In the genomic region with DNA sequence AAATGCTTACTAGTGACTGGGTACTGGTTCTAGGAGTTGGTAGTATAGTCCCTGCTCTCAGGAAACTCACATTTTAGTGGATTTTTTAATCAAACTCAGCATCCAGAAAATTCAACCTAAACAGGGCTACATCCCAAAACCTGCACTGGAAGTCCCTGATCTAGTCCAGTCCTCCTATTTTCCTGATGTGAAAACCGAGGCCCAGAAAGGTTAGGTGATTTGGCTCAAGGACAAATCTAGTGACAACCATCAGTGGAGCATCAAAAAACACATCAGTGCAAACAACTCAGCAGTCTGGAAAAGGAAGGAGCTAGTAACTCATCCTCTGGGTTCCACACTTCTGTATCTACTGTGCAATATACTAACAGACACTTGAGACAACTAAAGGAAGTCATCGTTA, we compare ENCODE assay signal across 12 cellular contexts. TPM values are rescaled to one million over a fixed set of nuclear protein-coding genes. Genes with fewer than 3 reads are reported as not detected.
DNase-seq lines count a peak whose midpoint lies in the region; ATAC-seq and TF ChIP-seq lines count a peak whose summit lies in the region.
"Had no signal": no experiment of that assay in that cellular context is flagged by ENCODE, and none has a peak within 500 bp of the region (broad histone marks: within the 10 kb centered on the region; RNA-seq: fewer than 3 reads in every experiment).

No MANE protein-coding gene starts in this region.

- no peak overlapping the region for H3K14ac ChIP-seq in neuronal stem cell (ENCODE audit: low read length)

- H3K9ac ChIP-seq in neuronal stem cell (ENCODE audit: low read depth, low read length, poor library complexity) = no peak overlapping the region

- H3K4me1 Mint-ChIP-seq in T-helper 2 cell treated with Interferon-gamma antibody and Interleukin-4, amounts not matched to agents 5 μg/mL and 100 μg/mL, for 36 hours (ENCODE audit: low read depth) = peaks cover 60% of the 10 kb centered on the region

- H3K36me3 ChIP-seq in body of pancreas (replicated peaks in 1 of 2; ENCODE audit: insufficient read depth in 1 of 2, low read depth in 2 of 2) = no peaks in the 10 kb centered on the region
- H3K36me3 ChIP-seq in prostate gland = no peaks in the 10 kb centered on the region
- H3K36me3 ChIP-seq in neuronal stem cell (replicated peaks in 1 of 2; ENCODE audit: control insufficient read depth in 2 of 2, insufficient read depth in 2 of 2, low read length in 2 of 2) = no peaks in the 10 kb centered on the region

- no peak overlapping the region for H4K8ac ChIP-seq in neuronal stem cell (ENCODE audit: low read depth, low read length)

- TF ChIP-seq CTCF in body of pancreas (IDR thresholded peaks at IDR 0.05) = no peak
- TF ChIP-seq CTCF in prostate gland (IDR thresholded peaks at IDR 0.05) = no peak

- peak overlapping the region; percentile 30 for H3K4me3 ChIP-seq in Jurkat, Clone E6-1 (ENCODE audit: low read length)
- H3K4me3 ChIP-seq in body of pancreas = no peak overlapping the region
- no peak overlapping the region for H3K4me3 ChIP-seq in prostate gland
- H3K4me3 ChIP-seq in neuronal stem cell (ENCODE audit: low read length in 2 of 2) = no peak overlapping the region
- H3K4me3 ChIP-seq: A549 had no signal

- peaks cover 1% of the 10 kb centered on the region for H3K79me1 ChIP-seq in neuronal stem cell (ENCODE audit: low read depth, low read length)

- DNase-seq in T-helper 2 cell treated with Interferon-gamma antibody and Interleukin-4, amounts not matched to agents 5 μg/mL and 100 μg/mL, for 36 hours (ENCODE audit: low spot score) = no peak
- DNase-seq in T-helper 2 cell = no peak
- DNase-seq in Jurkat, Clone E6-1 (ENCODE audit: low read depth, low spot score) = no peak
- no peak for DNase-seq in body of pancreas
- no peak for DNase-seq in prostate gland (ENCODE audit: low spot score)
- no peak for DNase-seq in foreskin melanocyte
- no peak for DNase-seq in stimulated activated CD4-positive, alpha-beta T cell treated with anti-CD3 and anti-CD28 coated beads, Interleukin-4, amount 100 ng/mL, for 4 hours
- no peak for DNase-seq in neuronal stem cell (ENCODE audit: low spot score)
- DNase-seq: DMS153, GOT3, NCI-H1048 had no signal

- H2BK15ac ChIP-seq in neuronal stem cell (ENCODE audit: low read length) = no peak overlapping the region

- H3K27ac Mint-ChIP-seq in T-helper 2 cell treated with Interferon-gamma antibody and Interleukin-4, amounts not matched to agents 5 μg/mL and 100 μg/mL, for 36 hours = peak overlapping the region; percentile 36

- H2BK12ac ChIP-seq in neuronal stem cell (ENCODE audit: low read length) = no peak overlapping the region

- H3K9me3 ChIP-seq in body of pancreas = no peaks in the 10 kb centered on the region
- no peaks in the 10 kb centered on the region for H3K9me3 ChIP-seq in prostate gland
- no peaks in the 10 kb centered on the region for H3K9me3 ChIP-seq in neuronal stem cell (replicated peaks in 1 of 2; ENCODE audit: control insufficient read depth in 2 of 2, insufficient read depth in 1 of 2, low read depth in 1 of 2, low read length in 2 of 2)
- H3K9me3 ChIP-seq: A549 had no signal

- no peak overlapping the region for H3K4me2 ChIP-seq in neuronal stem cell (ENCODE audit: insufficient read depth, low read length, poor library complexity, severe bottlenecking)
- H3K4me2 ChIP-seq: A549 had no signal

- TF ChIP-seq POLR2A in body of pancreas (IDR thresholded peaks at IDR 0.05) = no peak
- TF ChIP-seq POLR2A in prostate gland (IDR thresholded peaks at IDR 0.05) = no peak

- H3K18ac ChIP-seq in neuronal stem cell (ENCODE audit: low read length) = no peak overlapping the region

- H3K4me1 ChIP-seq in body of pancreas (peaks cover 45% of the 10 kb centered on the region), prostate gland (replicated peaks) (peaks cover 9% of the 10 kb centered on the region), neuronal stem cell (ENCODE audit: control insufficient read depth in 2 of 2, insufficient read depth in 1 of 2, low read depth in 1 of 2, low read length in 2 of 2) (peaks cover 0 to 9% of the 10 kb centered on the region in 2 donors)
- H3K4me1 ChIP-seq: A549 had no signal

- peaks cover 51% of the 10 kb centered on the region for H3K36me3 Mint-ChIP-seq in T-helper 2 cell treated with Interferon-gamma antibody and Interleukin-4, amounts not matched to agents 5 μg/mL and 100 μg/mL, for 36 hours (ENCODE audit: low read depth)

- intact Hi-C loops in body of pancreas (cut with DNase I) (no loop called here), prostate gland (cut with DNase I) (no loop called here)

- 34 to 52% methylated on average over 2 of the region's 2 CpGs for WGBS in body of pancreas, 2 donors
- WGBS in prostate gland = 51% methylated on average over 2 of the region's 2 CpGs
- WGBS in neuronal stem cell (ENCODE audit: extremely low coverage in 2 of 2, insufficient read length in 2 of 2, insufficient replicate concordance in 1 of 2), 2 donors = no CpG with 5 or more reads among the region's 2 CpGs

- H3K27ac ChIP-seq in body of pancreas = peak overlapping the region in 3 of 4 donors; percentile 53 to 75 (median 66)
- peak overlapping the region; percentile 10 to 32 for H3K27ac ChIP-seq in prostate gland
- no peak overlapping the region for H3K27ac ChIP-seq in neuronal stem cell (replicated peaks; ENCODE audit: low read length)
- H3K27ac ChIP-seq: A549 had no signal

- no peak overlapping the region for H3K23ac ChIP-seq in neuronal stem cell (ENCODE audit: low read depth, low read length, poor library complexity)

- H2AK5ac ChIP-seq in neuronal stem cell (ENCODE audit: low read depth, low read length) = no peak overlapping the region

- peaks cover 5% of the 10 kb centered on the region for H3K9me3 Mint-ChIP-seq in T-helper 2 cell treated with Interferon-gamma antibody and Interleukin-4, amounts not matched to agents 5 μg/mL and 100 μg/mL, for 36 hours

- no peak for ATAC-seq in body of pancreas
- ATAC-seq: A549 had no signal

- no peak overlapping the region for H3K4ac ChIP-seq in neuronal stem cell (ENCODE audit: low read length)

- H3K4me3 Mint-ChIP-seq in T-helper 2 cell treated with Interferon-gamma antibody and Interleukin-4, amounts not matched to agents 5 μg/mL and 100 μg/mL, for 36 hours = peak overlapping the region; percentile 29

- H3K27me3 Mint-ChIP-seq in T-helper 2 cell treated with Interferon-gamma antibody and Interleukin-4, amounts not matched to agents 5 μg/mL and 100 μg/mL, for 36 hours (ENCODE audit: low read depth) = no peaks in the 10 kb centered on the region

- H2BK5ac ChIP-seq in neuronal stem cell (ENCODE audit: low read length) = no peak overlapping the region

- H3K27me3 ChIP-seq in body of pancreas (no peaks in the 10 kb centered on the region), prostate gland (replicated peaks; ENCODE audit: insufficient read depth) (no peaks in the 10 kb centered on the region), neuronal stem cell (ENCODE audit: control insufficient read depth in 3 of 3, insufficient read depth in 3 of 3, low read depth in 1 of 3, low read length in 3 of 3) (no peaks in the 10 kb centered on the region)

- no peak overlapping the region for H4K91ac ChIP-seq in neuronal stem cell (ENCODE audit: low read depth, low read length, poor library complexity)

- no peak overlapping the region for H2AFZ ChIP-seq in neuronal stem cell (ENCODE audit: low read length)

- no peak overlapping the region for H2BK120ac ChIP-seq in neuronal stem cell (ENCODE audit: low read depth, low read length)

RNA-seq across cellular contexts. Expression of gene SERINC5, which starts 38.2 kb away (rescaled TPM):
- polyA plus RNA-seq in Jurkat, Clone E6-1 (2012; ENCODE audit: insufficient read depth, insufficient read length) = 50.4 TPM
- total RNA-seq in body of pancreas = 10 to 100 TPM; 23.3 to 26.7 TPM
- 100 to 1,000 TPM; 127 to 205 TPM for total RNA-seq in prostate gland
- polyA plus RNA-seq in neuronal stem cell (2013, experiment 1 of 2) = 29.3 TPM
- polyA plus RNA-seq in neuronal stem cell (2013, experiment 2 of 2) = 30.3 TPM

Comparison
In these comparisons a context has a peak if more than half of its experiments do, and no peak if none do; other contexts are left out.
1. RNA of gene SERINC5, which starts 38.2 kb away (total RNA-seq): 127 to 205 TPM in prostate gland; 23.3 to 26.7 TPM in body of pancreas; every median in the first group is over 4 times any median in the second.